Comparison of ENCODE assay signal across 2 cellular contexts in genomic region chr12:54723653-54724256, GRCh38.
TF ChIP-seq lines count a peak whose summit lies in the region.

No MANE protein-coding gene starts in this region.

TF ChIP-seq in IMR-90, 13 proteins besides CTCF, POLR2A, EP300 and RAD21 (continued from another document):
- TF ChIP-seq USF2 (IDR thresholded peaks at IDR 0.05; ENCODE audit: low read depth, low read length), result no peak
- no peak for TF ChIP-seq MXI1 (IDR thresholded peaks at IDR 0.05; ENCODE audit: borderline replicate concordance, low read depth, low read length)
- no peak for TF ChIP-seq RFX5 (IDR thresholded peaks at IDR 0.05; ENCODE audit: low read depth, low read length)
- TF ChIP-seq ELK1 (IDR thresholded peaks at IDR 0.05; ENCODE audit: borderline replicate concordance, low read depth, low read length), result no peak
- TF ChIP-seq FOS (IDR thresholded peaks at IDR 0.05; ENCODE audit: low read depth, low read length), result no peak
- TF ChIP-seq CHD1 (IDR thresholded peaks at IDR 0.05; ENCODE audit: low read depth, low read length), result no peak
- no peak for TF ChIP-seq RCOR1 (IDR thresholded peaks at IDR 0.05; ENCODE audit: insufficient replicate concordance, low read length)
- TF ChIP-seq NFE2L2 (IDR thresholded peaks at IDR 0.05; ENCODE audit: low read depth, low read length), result no peak
- TF ChIP-seq MAZ (IDR thresholded peaks at IDR 0.05; ENCODE audit: borderline replicate concordance, low read depth, low read length), result no peak
- TF ChIP-seq BHLHE40 (IDR thresholded peaks at IDR 0.05; ENCODE audit: low read depth, low read length), result no peak
- TF ChIP-seq MAFK (IDR thresholded peaks at IDR 0.05; ENCODE audit: low read depth, low read length), result no peak
- TF ChIP-seq SMC3 (IDR thresholded peaks at IDR 0.05; ENCODE audit: low read depth, low read length), result no peak; the same call in 1 of the 2 replicates

TF ChIP-seq in HepG2, 621 proteins besides CTCF, POLR2A, EP300 and RAD21 (continued from another document):
- no peak for TF ChIP-seq ZNF282 (IDR thresholded peaks at IDR 0.05; ENCODE audit: partially characterized antibody)
- TF ChIP-seq KLF6 (CRISPR knock-in tag; IDR thresholded peaks at IDR 0.05), result no peak
- TF ChIP-seq ZNF776 (CRISPR knock-in tag; IDR thresholded peaks at IDR 0.05), result no peak
- no peak for TF ChIP-seq ATF3 (CRISPR knock-in tag; IDR thresholded peaks at IDR 0.05)
- TF ChIP-seq HNF4G (IDR thresholded peaks at IDR 0.05; ENCODE audit: borderline replicate concordance, low read depth, low read length), result no peak
- TF ChIP-seq HNF4G (CRISPR knock-in tag; IDR thresholded peaks at IDR 0.05; ENCODE audit: borderline replicate concordance, low read depth), result no peak
- TF ChIP-seq BCL3 (CRISPR knock-in tag; IDR thresholded peaks at IDR 0.05), result no peak
- no peak for TF ChIP-seq YEATS2 (CRISPR knock-in tag; IDR thresholded peaks at IDR 0.05; ENCODE audit: borderline replicate concordance)
- no peak for TF ChIP-seq ZNF17 (CRISPR knock-in tag; IDR thresholded peaks at IDR 0.05)
- no peak for TF ChIP-seq ZNF441 (CRISPR knock-in tag; IDR thresholded peaks at IDR 0.05; ENCODE audit: borderline replicate concordance)
- no peak for TF ChIP-seq GLMP (CRISPR knock-in tag; IDR thresholded peaks at IDR 0.05; ENCODE audit: borderline replicate concordance)
